Comparison of ENCODE assay signal across 1 cellular context in genomic region chr6:137357263-137357947, GRCh38.
TF ChIP-seq lines count a peak whose summit lies in the region.

No MANE protein-coding gene starts in this region.

TF ChIP-seq in HepG2, 621 proteins besides CTCF, POLR2A, EP300 and RAD21 (continued from another document and continues in another):
- TF ChIP-seq ZNF512B (CRISPR knock-in tag; IDR thresholded peaks at IDR 0.05; ENCODE audit: borderline replicate concordance) = peak; percentile 95
- peak; percentile 87; the same call in 1 of the 2 replicates for TF ChIP-seq MYC (CRISPR knock-in tag; IDR thresholded peaks at IDR 0.05; ENCODE audit: borderline replicate concordance)
- peak; percentile 77; the same call in 1 of the 2 replicates for TF ChIP-seq ZBTB21 (CRISPR knock-in tag; IDR thresholded peaks at IDR 0.05)
- peak; percentile 48; the same call in 1 of the 2 replicates for TF ChIP-seq NFKB2 (CRISPR knock-in tag; IDR thresholded peaks at IDR 0.05; ENCODE audit: borderline replicate concordance)
- peak; percentile 99 for TF ChIP-seq SP5 (CRISPR knock-in tag; IDR thresholded peaks at IDR 0.05; ENCODE audit: borderline replicate concordance, low read depth)
- TF ChIP-seq TAF15 (IDR thresholded peaks at IDR 0.05; ENCODE audit: low read depth, low read length, poor library complexity, severe bottlenecking) = no peak
- no peak for TF ChIP-seq HDAC6 (IDR thresholded peaks at IDR 0.05; ENCODE audit: low read depth, low read length)
- no peak for TF ChIP-seq KDM5B (CRISPR knock-in tag; IDR thresholded peaks at IDR 0.05; ENCODE audit: borderline replicate concordance)
- no peak for TF ChIP-seq CERS6 (CRISPR knock-in tag; IDR thresholded peaks at IDR 0.05)
- TF ChIP-seq HOXA5 (CRISPR knock-in tag; IDR thresholded peaks at IDR 0.05) = peak; percentile 55
- no peak for TF ChIP-seq KLF13 (CRISPR knock-in tag; IDR thresholded peaks at IDR 0.05)
- peak; percentile 12; the same call in 1 of the 2 replicates for TF ChIP-seq ZKSCAN1 (IDR thresholded peaks at IDR 0.05; ENCODE audit: low read length)
- peak; percentile 75; the same call in 1 of the 2 replicates for TF ChIP-seq ZNF230 (CRISPR knock-in tag; IDR thresholded peaks at IDR 0.05)
- peak in 1 of 2 experiments; percentile 63; a peak in 1 of 4 replicates for TF ChIP-seq NR2F1 (CRISPR knock-in tag; IDR thresholded peaks at IDR 0.05)
- peak; percentile 80 for TF ChIP-seq XRCC5 (optimal IDR thresholded peaks at IDR 0.05; ENCODE audit: low read length)
- no peak for TF ChIP-seq ZNF724P (CRISPR knock-in tag; IDR thresholded peaks at IDR 0.05; ENCODE audit: borderline replicate concordance)
- peak; percentile 24; the same call in 1 of the 2 replicates for TF ChIP-seq ZNF430 (CRISPR knock-in tag; IDR thresholded peaks at IDR 0.05)
- TF ChIP-seq TEAD2 (CRISPR knock-in tag; IDR thresholded peaks at IDR 0.05) = no peak
- no peak for TF ChIP-seq SRSF1 (optimal IDR thresholded peaks at IDR 0.05; ENCODE audit: low read depth, low read length)
- TF ChIP-seq MEF2D (CRISPR knock-in tag; IDR thresholded peaks at IDR 0.05) = peak; percentile 94
- TF ChIP-seq SRF (IDR thresholded peaks at IDR 0.05; ENCODE audit: low read depth, low read length) = peak; percentile 79; the same call in 1 of the 2 replicates
- TF ChIP-seq MXI1 (IDR thresholded peaks at IDR 0.05; ENCODE audit: borderline replicate concordance, low read depth, low read length) = peak; percentile 85; the same call in 1 of the 3 replicates
- TF ChIP-seq PHF5A (CRISPR knock-in tag; IDR thresholded peaks at IDR 0.05; ENCODE audit: low read depth, unreplicated experiment) = peak; percentile 95
- no peak for TF ChIP-seq E2F2 (CRISPR knock-in tag; IDR thresholded peaks at IDR 0.05; ENCODE audit: borderline replicate concordance)
- no peak; the same call in 1 of the 2 replicates for TF ChIP-seq SIN3A (IDR thresholded peaks at IDR 0.05; ENCODE audit: borderline replicate concordance, low read depth, low read length)
- TF ChIP-seq ZNF552 (CRISPR knock-in tag; IDR thresholded peaks at IDR 0.05; ENCODE audit: borderline replicate concordance) = no peak
- peak; percentile 26; the same call in 1 of the 2 replicates for TF ChIP-seq ZBTB25 (CRISPR knock-in tag; IDR thresholded peaks at IDR 0.05)
- TF ChIP-seq ZNF816 (CRISPR knock-in tag; IDR thresholded peaks at IDR 0.05; ENCODE audit: borderline replicate concordance) = no peak
- peak; percentile 88; the same call in 1 of the 2 replicates for TF ChIP-seq ZNF232 (CRISPR knock-in tag; IDR thresholded peaks at IDR 0.05; ENCODE audit: borderline replicate concordance)
- TF ChIP-seq ZNF619 (CRISPR knock-in tag; IDR thresholded peaks at IDR 0.05) = 0 out of 2 replicates have a peak, but pooled peaks have one; percentile 82
- no peak; the same call in 1 of the 2 replicates for TF ChIP-seq GMEB1 (CRISPR knock-in tag; IDR thresholded peaks at IDR 0.05; ENCODE audit: borderline replicate concordance)
- TF ChIP-seq ZFP90 (CRISPR knock-in tag; IDR thresholded peaks at IDR 0.05; ENCODE audit: borderline replicate concordance) = 0 out of 2 replicates have a peak, but pooled peaks have one; percentile 12
- TF ChIP-seq DR1 (CRISPR knock-in tag; IDR thresholded peaks at IDR 0.05) = no peak; the same call in 1 of the 2 replicates
- peak; percentile 96 for TF ChIP-seq IRF2 (CRISPR knock-in tag; IDR thresholded peaks at IDR 0.05)
- TF ChIP-seq ZNF672 (CRISPR knock-in tag; IDR thresholded peaks at IDR 0.05) = no peak
- TF ChIP-seq PHF8 (CRISPR knock-in tag; IDR thresholded peaks at IDR 0.05) = peak; percentile 56
- no peak for TF ChIP-seq NR3C1 (CRISPR knock-in tag; IDR thresholded peaks at IDR 0.05)
- no peak for TF ChIP-seq TRAFD1 (CRISPR knock-in tag; IDR thresholded peaks at IDR 0.05; ENCODE audit: borderline replicate concordance)
- TF ChIP-seq SRY (CRISPR knock-in tag; IDR thresholded peaks at IDR 0.05) = 0 out of 2 replicates have a peak, but pooled peaks have one; percentile 73
- no peak; the same call in 1 of the 2 replicates for TF ChIP-seq YEATS4 (CRISPR knock-in tag; IDR thresholded peaks at IDR 0.05; ENCODE audit: borderline replicate concordance)
- peak; percentile 65; the same call in 1 of the 2 replicates for TF ChIP-seq ZZZ3 (CRISPR knock-in tag; IDR thresholded peaks at IDR 0.05; ENCODE audit: borderline replicate concordance)
- TF ChIP-seq ZNF614 (CRISPR knock-in tag; IDR thresholded peaks at IDR 0.05; ENCODE audit: borderline replicate concordance) = peak; percentile 94
- 0 out of 2 replicates have a peak, but pooled peaks have one; percentile 29 for TF ChIP-seq CC2D1A (CRISPR knock-in tag; IDR thresholded peaks at IDR 0.05)
- peak; percentile 85 for TF ChIP-seq ETV5 (CRISPR knock-in tag; IDR thresholded peaks at IDR 0.05; ENCODE audit: borderline replicate concordance)
- TF ChIP-seq ZNF414 (CRISPR knock-in tag; IDR thresholded peaks at IDR 0.05) = peak; percentile 85
- no peak for TF ChIP-seq HES4 (CRISPR knock-in tag; IDR thresholded peaks at IDR 0.05; ENCODE audit: borderline replicate concordance)
- no peak for TF ChIP-seq ZNF569 (CRISPR knock-in tag; IDR thresholded peaks at IDR 0.05; ENCODE audit: borderline replicate concordance)
- no peak; the same call in 1 of the 2 replicates for TF ChIP-seq RARG (CRISPR knock-in tag; IDR thresholded peaks at IDR 0.05; ENCODE audit: low read depth)
- peak; percentile 44 for TF ChIP-seq STAG1 (CRISPR knock-in tag; IDR thresholded peaks at IDR 0.05)
- TF ChIP-seq PHF21A (CRISPR knock-in tag; IDR thresholded peaks at IDR 0.05) = peak; percentile 99
- TF ChIP-seq NPAS2 (CRISPR knock-in tag; IDR thresholded peaks at IDR 0.05; ENCODE audit: borderline replicate concordance) = no peak
- TF ChIP-seq IKZF4 (CRISPR knock-in tag; IDR thresholded peaks at IDR 0.05; ENCODE audit: borderline replicate concordance, low read depth, not compliant biosample characterization) = no peak
- peak; percentile 79; the same call in 1 of the 2 replicates for TF ChIP-seq STAT6 (CRISPR knock-in tag; IDR thresholded peaks at IDR 0.05; ENCODE audit: borderline replicate concordance)
